7 cellular contexts compared by ENCODE assay signal in the genomic region with DNA sequence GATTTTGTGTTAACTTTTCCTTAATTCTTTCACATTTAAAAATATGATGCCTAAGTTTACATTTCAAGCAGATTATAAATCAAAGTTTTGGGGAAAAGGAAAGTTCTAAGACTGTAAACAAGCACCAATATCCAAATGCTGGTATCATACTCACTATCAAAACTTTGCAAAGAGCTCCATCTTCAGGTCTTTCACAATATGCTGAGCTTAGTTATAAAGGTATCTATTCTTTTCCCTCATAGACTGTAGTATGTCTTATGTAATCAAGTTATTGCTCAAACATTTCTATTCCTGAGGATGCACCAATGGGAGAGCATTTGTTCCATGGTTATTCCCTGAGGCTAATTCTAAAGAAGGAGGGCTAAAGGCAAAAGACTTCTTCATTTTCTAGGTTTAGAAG.
DNase-seq lines count a peak whose midpoint lies in the region; ATAC-seq and TF ChIP-seq lines count a peak whose summit lies in the region.

No MANE protein-coding gene starts in this region.

- H3K27ac Mint-ChIP-seq in HFFc6: no peak overlapping the region
- no peak overlapping the region for H3K27ac Mint-ChIP-seq in stimulated activated effector memory CD8-positive, alpha-beta T cell treated with anti-CD3 and anti-CD28 coated beads, Interleukin-12 subunit alpha, Interleukin-12 subunit beta, amount 100 ng/mL, for 72 hours

- DNase-seq in HFFc6 (peak; percentile 35), NCI-H1417 (lab: John Stamatoyannopoulos, UW) (peak in 2 of 3 experiments; percentile 29 to 83), cardiac fibroblast (ENCODE audit: low read depth in 2 of 2) (peak; percentile 20 to 36), stromal cell of bone marrow (ENCODE audit: low read depth) (peak; percentile 25)
- DNase-seq in stimulated activated effector memory CD8-positive, alpha-beta T cell treated with anti-CD3 and anti-CD28 coated beads, Interleukin-12 subunit alpha, Interleukin-12 subunit beta, amount 100 ng/mL, for 72 hours (ENCODE audit: low spot score in 2 of 2): no peak

- TF ChIP-seq CTCF in HFFc6 (IDR thresholded peaks at IDR 0.05) (peak; percentile 74), cardiac fibroblast (IDR thresholded peaks at IDR 0.05; ENCODE audit: low read depth, low read length) (peak; percentile 15)

- no peaks in the 10 kb centered on the region; the same call in 1 of the 2 replicates for H3K27me3 Mint-ChIP-seq in HFFc6 (ENCODE audit: insufficient read depth)

- no peak for TF ChIP-seq POLR2A in GM18505 (IDR thresholded peaks at IDR 0.05; ENCODE audit: borderline replicate concordance, extremely low read depth, insufficient read depth, insufficient read length)

- no peak overlapping the region for H3K4me3 ChIP-seq in cardiac fibroblast (replicated peaks in 1 of 2; ENCODE audit: low read depth in 2 of 2, low read length in 2 of 2)

- no peaks in the 10 kb centered on the region for H3K36me3 Mint-ChIP-seq in HFFc6 (ENCODE audit: low read depth)
- H3K36me3 Mint-ChIP-seq in stimulated activated effector memory CD8-positive, alpha-beta T cell treated with anti-CD3 and anti-CD28 coated beads, Interleukin-12 subunit alpha, Interleukin-12 subunit beta, amount 100 ng/mL, for 72 hours: no peaks in the 10 kb centered on the region

- H3K9me3 Mint-ChIP-seq in HFFc6: no peaks in the 10 kb centered on the region
- no peaks in the 10 kb centered on the region for H3K9me3 Mint-ChIP-seq in stimulated activated effector memory CD8-positive, alpha-beta T cell treated with anti-CD3 and anti-CD28 coated beads, Interleukin-12 subunit alpha, Interleukin-12 subunit beta, amount 100 ng/mL, for 72 hours

- peak; percentile 86 for ATAC-seq in GM18505 (IDR thresholded peaks at IDR 0.05; ENCODE audit: unreplicated experiment)
- ATAC-seq in activated CD4-positive, CD25-positive, alpha-beta regulatory T cell treated with anti-CD3 and anti-CD28 coated beads, Interleukin-2, amount 50 U/mL, for 24 hours: no peak
- ATAC-seq in stimulated activated effector memory CD8-positive, alpha-beta T cell treated with anti-CD3 and anti-CD28 coated beads, Interleukin-12 subunit alpha, Interleukin-12 subunit beta, amount 100 ng/mL, for 72 hours: no peak

- no peak overlapping the region for H3K4me3 Mint-ChIP-seq in HFFc6
- no peak overlapping the region for H3K4me3 Mint-ChIP-seq in stimulated activated effector memory CD8-positive, alpha-beta T cell treated with anti-CD3 and anti-CD28 coated beads, Interleukin-12 subunit alpha, Interleukin-12 subunit beta, amount 100 ng/mL, for 72 hours

- H3K4me1 Mint-ChIP-seq in HFFc6 (ENCODE audit: low read depth): peaks cover 23% of the 10 kb centered on the region
- H3K4me1 Mint-ChIP-seq in stimulated activated effector memory CD8-positive, alpha-beta T cell treated with anti-CD3 and anti-CD28 coated beads, Interleukin-12 subunit alpha, Interleukin-12 subunit beta, amount 100 ng/mL, for 72 hours: no peaks in the 10 kb centered on the region

Comparison
In these comparisons a context has a peak if more than half of its experiments do, and no peak if none do; other contexts are left out.
1. DNase-seq: peak in HFFc6 (single experiment), NCI-H1417 (2 of 3), cardiac fibroblast (2 of 2) and stromal cell of bone marrow (single experiment); none in stimulated activated effector memory CD8-positive, alpha-beta T cell treated with anti-CD3 and anti-CD28 coated beads, Interleukin-12 subunit alpha, Interleukin-12 subunit beta, amount 100 ng/mL, for 72 hours (0 of 2).